In genomic region chr1:22509815-22510214, GRCh38 we compare ENCODE assay signal across 19 cellular contexts. TPM values are rescaled to one million over a fixed set of nuclear protein-coding genes. Genes with fewer than 3 reads are reported as not detected.
"Had no signal": no experiment of that assay in that cellular context is flagged by ENCODE, and none has a peak within 500 bp of the region (broad histone marks: within the 10 kb centered on the region; RNA-seq: fewer than 3 reads in every experiment).

No MANE protein-coding gene starts in this region.

- H3K9me3 ChIP-seq: testis, uterus had no signal

- H3K4me3 ChIP-seq: testis, uterus had no signal

- H3K36me3 ChIP-seq: uterus had no signal

- H3K27ac Mint-ChIP-seq: activated CD8-positive, alpha-beta memory T cell treated with anti-CD3 and anti-CD28 coated beads, Interleukin-2, amount 10 ng/mL, durations not matched to agents 7 days and 5 days; activated naive CD8-positive, alpha-beta T cell treated with anti-CD3 and anti-CD28 coated beads, Interleukin-2, amount 10 ng/mL, durations not matched to agents 7 days and 5 days; dendritic cell treated with granulocyte-macrophage colony-stimulating factor and Interleukin-4, amounts not matched to agents 40 ng/mL and 50 ng/mL, for 4 days; natural killer cell treated with Interleukin-12 subunit alpha and Interleukin-12 subunit beta and Interleukin-15 and Interleukin-18, amount 100 ng/mL, for 72 hours; stimulated activated naive CD8-positive, alpha-beta T cell treated with anti-CD3 and anti-CD28 coated beads, Interleukin-15, Interleukin-2, amounts not matched to agents 100 ng/mL and 50 ng/mL, for 24 hours had no signal

- H3K27ac ChIP-seq: testis, uterus had no signal

- H3K4me3 Mint-ChIP-seq: activated CD8-positive, alpha-beta memory T cell treated with anti-CD3 and anti-CD28 coated beads, Interleukin-2, amount 10 ng/mL, durations not matched to agents 7 days and 5 days; activated naive CD8-positive, alpha-beta T cell treated with anti-CD3 and anti-CD28 coated beads, Interleukin-2, amount 10 ng/mL, durations not matched to agents 7 days and 5 days; activated T-cell treated with anti-CD3 and anti-CD28 coated beads, Interleukin-2, amount 50 U/mL, for 4 hours; dendritic cell treated with granulocyte-macrophage colony-stimulating factor and Interleukin-4, amounts not matched to agents 40 ng/mL and 50 ng/mL, for 4 days; natural killer cell treated with Interleukin-12 subunit alpha and Interleukin-12 subunit beta and Interleukin-15 and Interleukin-18, amount 100 ng/mL, for 72 hours; stimulated activated naive CD8-positive, alpha-beta T cell treated with anti-CD3 and anti-CD28 coated beads, Interleukin-15, Interleukin-2, amounts not matched to agents 100 ng/mL and 50 ng/mL, for 24 hours had no signal

- H3K9me3 Mint-ChIP-seq: activated naive CD8-positive, alpha-beta T cell treated with anti-CD3 and anti-CD28 coated beads, Interleukin-2, amount 10 ng/mL, durations not matched to agents 7 days and 5 days; activated T-cell treated with anti-CD3 and anti-CD28 coated beads, Interleukin-2, amount 50 U/mL, for 4 hours; dendritic cell treated with granulocyte-macrophage colony-stimulating factor and Interleukin-4, amounts not matched to agents 40 ng/mL and 50 ng/mL, for 4 days; natural killer cell treated with Interleukin-12 subunit alpha and Interleukin-12 subunit beta and Interleukin-15 and Interleukin-18, amount 100 ng/mL, for 72 hours; stimulated activated naive CD8-positive, alpha-beta T cell treated with anti-CD3 and anti-CD28 coated beads, Interleukin-15, Interleukin-2, amounts not matched to agents 100 ng/mL and 50 ng/mL, for 24 hours had no signal

- H3K27me3 ChIP-seq: testis, uterus had no signal

- H3K27me3 Mint-ChIP-seq: activated CD8-positive, alpha-beta memory T cell treated with anti-CD3 and anti-CD28 coated beads, Interleukin-2, amount 10 ng/mL, durations not matched to agents 7 days and 5 days; activated naive CD8-positive, alpha-beta T cell treated with anti-CD3 and anti-CD28 coated beads, Interleukin-2, amount 10 ng/mL, durations not matched to agents 7 days and 5 days; dendritic cell treated with granulocyte-macrophage colony-stimulating factor and Interleukin-4, amounts not matched to agents 40 ng/mL and 50 ng/mL, for 4 days; natural killer cell treated with Interleukin-12 subunit alpha and Interleukin-12 subunit beta and Interleukin-15 and Interleukin-18, amount 100 ng/mL, for 72 hours; stimulated activated naive CD8-positive, alpha-beta T cell treated with anti-CD3 and anti-CD28 coated beads, Interleukin-15, Interleukin-2, amounts not matched to agents 100 ng/mL and 50 ng/mL, for 24 hours had no signal

- H3K4me1 ChIP-seq: testis, uterus had no signal

- DNase-seq: activated CD4-positive, alpha-beta T cell treated with anti-CD3 and anti-CD28 coated beads, Interleukin-2, amount 50 U/mL, for 48 hours; activated CD4-positive, CD25-positive, alpha-beta regulatory T cell treated with anti-CD3 and anti-CD28 coated beads, Interleukin-2, amount 50 U/mL, for 72 hours; activated CD8-positive, alpha-beta memory T cell treated with anti-CD3 and anti-CD28 coated beads, Interleukin-2, amount 10 ng/mL, durations not matched to agents 7 days and 5 days; activated gamma-delta T cell; activated naive CD8-positive, alpha-beta T cell treated with anti-CD3 and anti-CD28 coated beads, Interleukin-2, amount 10 ng/mL, durations not matched to agents 7 days and 5 days; activated T-cell treated with anti-CD3 and anti-CD28 coated beads, Interleukin-2, amount 50 U/mL, for 4 hours; foreskin melanocyte; head of caudate nucleus; mesenchymal stem cell; nucleus accumbens; stimulated activated CD4-positive, alpha-beta T cell treated with anti-CD3 and anti-CD28 coated beads, Interleukin-4, amount 100 ng/mL, for 1 hour; testis; uterus had no signal

- H3K4me1 Mint-ChIP-seq: activated CD8-positive, alpha-beta memory T cell treated with anti-CD3 and anti-CD28 coated beads, Interleukin-2, amount 10 ng/mL, durations not matched to agents 7 days and 5 days; activated naive CD8-positive, alpha-beta T cell treated with anti-CD3 and anti-CD28 coated beads, Interleukin-2, amount 10 ng/mL, durations not matched to agents 7 days and 5 days had no signal

RNA-seq across cellular contexts. Expression of gene EPHA8, which starts 53.5 kb away (rescaled TPM):
- total RNA-seq: activated CD8-positive, alpha-beta memory T cell treated with anti-CD3 and anti-CD28 coated beads, Interleukin-2, amount 10 ng/mL, durations not matched to agents 7 days and 5 days; activated naive CD8-positive, alpha-beta T cell treated with anti-CD3 and anti-CD28 coated beads, Interleukin-2, amount 10 ng/mL, durations not matched to agents 7 days and 5 days; activated T-cell treated with anti-CD3 and anti-CD28 coated beads, Interleukin-2, amount 50 U/mL, for 4 hours; left lobe of liver; natural killer cell treated with Interleukin-12 subunit alpha and Interleukin-12 subunit beta and Interleukin-15 and Interleukin-18, amount 100 ng/mL, for 72 hours; pulmonary artery endothelial cell; T-helper 2 cell treated with Interferon-gamma antibody and Interleukin-4, amounts not matched to agents 100 ng/mL and 5 ng/mL, for 36 hours had no signal
